14 cellular contexts compared by ENCODE assay signal in genomic region chr6:47111685-47112084, GRCh38.
A peak's percentile ranks its signal among the peaks of the same experiment; 100 is the strongest.
DNase-seq lines count a peak whose midpoint lies in the region; ATAC-seq, FAIRE-seq and TF ChIP-seq lines count a peak whose summit lies in the region.
"Had no signal": no experiment of that assay in that cellular context is flagged by ENCODE, and none has a peak within 500 bp of the region (broad histone marks: within the 10 kb centered on the region; RNA-seq: fewer than 3 reads in every experiment).

No MANE protein-coding gene starts in this region.

- ATAC-seq in HG03432 (IDR thresholded peaks at IDR 0.05; ENCODE audit: unreplicated experiment) = no peak
- ATAC-seq in CD8-positive, alpha-beta T cell = no peak

- no peaks in the 10 kb centered on the region for H3K9me3 Mint-ChIP-seq in CD8-positive, alpha-beta T cell
- H3K9me3 Mint-ChIP-seq: activated naive CD4-positive, alpha-beta T cell treated with anti-CD3 and anti-CD28 coated beads, Interleukin-2, amount 50 U/mL, for 24 hours; memory B cell had no signal

- H3K4me1 Mint-ChIP-seq in CD8-positive, alpha-beta T cell (ENCODE audit: low read depth) = no peaks in the 10 kb centered on the region
- H3K4me1 Mint-ChIP-seq: activated naive CD4-positive, alpha-beta T cell treated with anti-CD3 and anti-CD28 coated beads, Interleukin-2, amount 50 U/mL, for 24 hours; memory B cell had no signal

- intact Hi-C loops in kidney (cut with DNase I) = no loop called here
- intact Hi-C loops in transverse colon (cut with DNase I; ENCODE audit: low total_unique reads) = no loop called here
- intact Hi-C loops in CD8-positive, alpha-beta T cell (cut with DNase I, micrococcal nuclease) = no loop called here

- POLR2A ChIA-PET in CD8-positive, alpha-beta T cell (lab: Charles Lee) = no interaction called here

- H3K36me3 Mint-ChIP-seq in CD8-positive, alpha-beta T cell = no peaks in the 10 kb centered on the region
- H3K36me3 Mint-ChIP-seq: activated naive CD4-positive, alpha-beta T cell treated with anti-CD3 and anti-CD28 coated beads, Interleukin-2, amount 50 U/mL, for 24 hours; memory B cell had no signal

- no peaks in the 10 kb centered on the region for H3K27me3 ChIP-seq in transverse colon
- H3K27me3 ChIP-seq in CD8-positive, alpha-beta T cell (ENCODE audit: insufficient read depth, low read length) = no peaks in the 10 kb centered on the region

- H3K36me3 ChIP-seq in kidney (ENCODE audit: control insufficient read depth in 1 of 2, insufficient read depth in 2 of 2, low read length in 2 of 2) (no peaks in the 10 kb centered on the region), transverse colon (no peaks in the 10 kb centered on the region)
- no peaks in the 10 kb centered on the region for H3K36me3 ChIP-seq in CD8-positive, alpha-beta T cell (ENCODE audit: insufficient read depth, low read length)
- H3K36me3 ChIP-seq: prostate gland had no signal

- no peak overlapping the region for H3K9ac ChIP-seq in kidney (ENCODE audit: low read length in 2 of 2)
- H3K9ac ChIP-seq: KMS-11 had no signal

- H3K27ac Mint-ChIP-seq in CD8-positive, alpha-beta T cell = no peak overlapping the region
- H3K27ac Mint-ChIP-seq: activated naive CD4-positive, alpha-beta T cell treated with anti-CD3 and anti-CD28 coated beads, Interleukin-2, amount 50 U/mL, for 24 hours; memory B cell had no signal

- TF ChIP-seq RAD21 in Ishikawa (IDR thresholded peaks at IDR 0.05; ENCODE audit: low read depth) = no peak

- WGBS in transverse colon (ENCODE audit: low coverage in 1 of 2), 2 donors = 33 to 50% methylated on average over 1 of the region's 1 CpG

- TF ChIP-seq POLR2A in transverse colon (IDR thresholded peaks at IDR 0.05) = no peak

- CTCF ChIA-PET in CD8-positive, alpha-beta T cell (lab: Charles Lee) = interaction anchor here (0.9 kb wide), 1 partner anchor 9 kb away, joined by 4 read pairs; no protein-coding TSS in a partner anchor

- TF ChIP-seq CTCF in astrocyte of the cerebellum (IDR thresholded peaks at IDR 0.05; ENCODE audit: low read depth, low read length, missing control alignments) (no peak), kidney (IDR thresholded peaks at IDR 0.05; ENCODE audit: borderline replicate concordance, extremely low read depth, insufficient read depth) (no peak), transverse colon (IDR thresholded peaks at IDR 0.05) (no peak)
- TF ChIP-seq CTCF in CD8-positive, alpha-beta T cell (IDR thresholded peaks at IDR 0.05) = no peak

- H3K27ac ChIP-seq in kidney (ENCODE audit: low read depth in 2 of 2, low read length in 2 of 2) = no peak overlapping the region
- peak overlapping the region in 2 of 4 donors; percentile 30 to 31 for H3K27ac ChIP-seq in transverse colon
- H3K27ac ChIP-seq in CD8-positive, alpha-beta T cell (ENCODE audit: low read depth, low read length) = no peak overlapping the region
- H3K27ac ChIP-seq: dorsolateral prefrontal cortex, KMS-11, prostate gland had no signal

- H3K9me3 ChIP-seq in kidney (ENCODE audit: control insufficient read depth in 1 of 2, low read length in 2 of 2) (no peaks in the 10 kb centered on the region), transverse colon (no peaks in the 10 kb centered on the region)
- no peaks in the 10 kb centered on the region for H3K9me3 ChIP-seq in CD8-positive, alpha-beta T cell (ENCODE audit: low read length)
- H3K9me3 ChIP-seq: prostate gland had no signal

- no peak overlapping the region for H3K4me3 Mint-ChIP-seq in CD8-positive, alpha-beta T cell
- H3K4me3 Mint-ChIP-seq: activated naive CD4-positive, alpha-beta T cell treated with anti-CD3 and anti-CD28 coated beads, Interleukin-2, amount 50 U/mL, for 24 hours; memory B cell had no signal

- in situ Hi-C loops in astrocyte of the cerebellum (cut with HindIII; ENCODE audit: low sequenced_read_pairs) = no loop called here
- in situ Hi-C loops in transverse colon (cut with MboI; ENCODE audit: low pct_ligation_motif_present in 1 of 4, low pct_unique_long_range_greater_than_20kb in 1 of 4, low sequenced_read_pairs in 3 of 4) = no loop called here

- TF ChIP-seq EP300 in Ishikawa (IDR thresholded peaks at IDR 0.05; ENCODE audit: borderline replicate concordance) (peak; percentile 39; the same call in 1 of the 2 replicates), transverse colon (IDR thresholded peaks at IDR 0.05; ENCODE audit: low read depth) (no peak)

- peaks cover 2% of the 10 kb centered on the region for H3K27me3 Mint-ChIP-seq in CD8-positive, alpha-beta T cell (ENCODE audit: low read depth)

- peak; percentile 57 for DNase-seq in astrocyte of the cerebellum (ENCODE audit: low read depth)
- no peak for DNase-seq in kidney
- DNase-seq in transverse colon = peak; percentile 56
- no peak for DNase-seq in OCI-M2 (lab: John Stamatoyannopoulos, UW; ENCODE audit: unreplicated experiment)
- DNase-seq in CD8-positive, alpha-beta T cell = no peak
- DNase-seq: dorsolateral prefrontal cortex, NCI-H510A, Right ventricle myocardium superior had no signal

- no peaks in the 10 kb centered on the region for H3K4me1 ChIP-seq in kidney (ENCODE audit: control insufficient read depth in 1 of 2, insufficient read depth in 1 of 2, low read depth in 1 of 2, low read length in 2 of 2)
- peaks cover 0 to 12% (median 6%) of the 10 kb centered on the region in 4 donors for H3K4me1 ChIP-seq in transverse colon
- no peaks in the 10 kb centered on the region for H3K4me1 ChIP-seq in CD8-positive, alpha-beta T cell (ENCODE audit: insufficient read depth, low read length)
- H3K4me1 ChIP-seq: prostate gland had no signal

- FAIRE-seq in kidney (lab: Jason Lieb, UNC) = peak; percentile 41

- H3K4me3 ChIP-seq in astrocyte of the cerebellum (ENCODE audit: low read depth, low read length) (no peak overlapping the region), kidney (ENCODE audit: low read length in 2 of 2) (no peak overlapping the region), transverse colon (no peak overlapping the region)
- no peak overlapping the region for H3K4me3 ChIP-seq in CD8-positive, alpha-beta T cell (ENCODE audit: low read depth, low read length)
- H3K4me3 ChIP-seq: dorsolateral prefrontal cortex, prostate gland had no signal

TF ChIP-seq in Ishikawa, 13 proteins besides CTCF, POLR2A, EP300 and RAD21:
- TF ChIP-seq TEAD4 (IDR thresholded peaks at IDR 0.05) = peak; percentile 55
- no peak; the same call in 1 of the 2 replicates for TF ChIP-seq NFIC (IDR thresholded peaks at IDR 0.05)

Comparison
In these comparisons a context has a peak if more than half of its experiments do, and no peak if none do; other contexts are left out.
1. DNase-seq: peak in astrocyte of the cerebellum (single experiment) and transverse colon (single experiment); none in kidney (single experiment), OCI-M2 (single experiment) and CD8-positive, alpha-beta T cell (0 of 7).